Comparison of ENCODE assay signal across 9 cellular contexts in genomic region chr4:101282076-101282844, GRCh38.
A peak's percentile ranks its signal among the peaks of the same experiment; 100 is the strongest.
DNase-seq lines count a peak whose midpoint lies in the region; ATAC-seq and TF ChIP-seq lines count a peak whose summit lies in the region.
"Had no signal": no experiment of that assay in that cellular context is flagged by ENCODE, and none has a peak within 500 bp of the region (broad histone marks: within the 10 kb centered on the region; RNA-seq: fewer than 3 reads in every experiment).

No MANE protein-coding gene starts in this region.

- peaks cover 2% of the 10 kb centered on the region for H3K36me3 Mint-ChIP-seq in activated naive CD4-positive, alpha-beta T cell treated with anti-CD3 and anti-CD28 coated beads, Interleukin-2, amount 50 U/mL, for 24 hours

- peak; percentile 41 for ATAC-seq in GM21367 (IDR thresholded peaks at IDR 0.05; ENCODE audit: unreplicated experiment)
- ATAC-seq: left lobe of liver had no signal

- H3K36me3 ChIP-seq in Loucy (ENCODE audit: insufficient read depth, low read length) (no peaks in the 10 kb centered on the region), prostate gland (no peaks in the 10 kb centered on the region)

- H3K27me3 ChIP-seq in Loucy (ENCODE audit: insufficient read depth, low read length, poor library complexity, severe bottlenecking), result no peaks in the 10 kb centered on the region
- H3K27me3 ChIP-seq in prostate gland (replicated peaks; ENCODE audit: insufficient read depth), result no peaks in the 10 kb centered on the region

- H3K4me3 Mint-ChIP-seq in activated naive CD4-positive, alpha-beta T cell treated with anti-CD3 and anti-CD28 coated beads, Interleukin-2, amount 50 U/mL, for 24 hours, result peak overlapping the region; percentile 58

- no peaks in the 10 kb centered on the region for H3F3A ChIP-seq in Loucy (ENCODE audit: low read depth)

- no peaks in the 10 kb centered on the region for H3K9me2 ChIP-seq in Loucy (replicated peaks; ENCODE audit: low read depth, low read length)

- H3K9me3 ChIP-seq in Loucy (ENCODE audit: insufficient read depth, low read depth, low read length) (no peaks in the 10 kb centered on the region), prostate gland (no peaks in the 10 kb centered on the region)

- H3K79me2 ChIP-seq in Loucy (ENCODE audit: insufficient read depth, low read length), result peaks cover 30% of the 10 kb centered on the region

- no peaks in the 10 kb centered on the region for H3K9me3 Mint-ChIP-seq in activated naive CD4-positive, alpha-beta T cell treated with anti-CD3 and anti-CD28 coated beads, Interleukin-2, amount 50 U/mL, for 24 hours

- WGBS in prostate gland, result 82% methylated on average over 4 of the region's 4 CpGs

- H3K4me1 Mint-ChIP-seq in activated naive CD4-positive, alpha-beta T cell treated with anti-CD3 and anti-CD28 coated beads, Interleukin-2, amount 50 U/mL, for 24 hours, result peaks cover 52% of the 10 kb centered on the region

- H3K9ac ChIP-seq in Loucy (ENCODE audit: low read depth, low read length, poor library complexity, severe bottlenecking), result no peak overlapping the region

- H3K27ac ChIP-seq in prostate gland, result no peak overlapping the region

- no peaks in the 10 kb centered on the region for H3K27me3 Mint-ChIP-seq in activated naive CD4-positive, alpha-beta T cell treated with anti-CD3 and anti-CD28 coated beads, Interleukin-2, amount 50 U/mL, for 24 hours

- peak overlapping the region; percentile 39 for H3K4me2 ChIP-seq in Loucy (ENCODE audit: low read depth, low read length, poor library complexity, severe bottlenecking)

- H3K27ac Mint-ChIP-seq in activated naive CD4-positive, alpha-beta T cell treated with anti-CD3 and anti-CD28 coated beads, Interleukin-2, amount 50 U/mL, for 24 hours, result peak overlapping the region; percentile 46

- H3K4me3 ChIP-seq in Loucy (ENCODE audit: low read length, poor library complexity, severe bottlenecking), result no peak overlapping the region
- no peak overlapping the region for H3K4me3 ChIP-seq in prostate gland

- H3K4me1 ChIP-seq in Loucy (ENCODE audit: insufficient read depth, low read length, poor library complexity, severe bottlenecking) (peaks cover 17% of the 10 kb centered on the region), prostate gland (replicated peaks) (no peaks in the 10 kb centered on the region)

- H4K20me1 ChIP-seq in Loucy (ENCODE audit: insufficient read depth, low read length, poor library complexity, severe bottlenecking), result no peaks in the 10 kb centered on the region

- no peak overlapping the region for H2AFZ ChIP-seq in Loucy (ENCODE audit: low read length)

- peak; percentile 21 for DNase-seq in stimulated activated CD8-positive, alpha-beta memory T cell treated with anti-CD3 and anti-CD28 coated beads, Interleukin-4, amount 100 ng/mL, for 24 hours (ENCODE audit: low read depth)
- no peak for DNase-seq in hypothalamus (lab: John Stamatoyannopoulos, UW)
- DNase-seq in NCI-H128 (lab: John Stamatoyannopoulos, UW; ENCODE audit: unreplicated experiment), result no peak
- no peak for DNase-seq in prostate gland (ENCODE audit: low spot score)
- DNase-seq: NCI-H2081 had no signal

- intact Hi-C loops in prostate gland (cut with DNase I), result no loop called here

- no peak for TF ChIP-seq POLR2A in prostate gland (IDR thresholded peaks at IDR 0.05)

- TF ChIP-seq CTCF in Loucy (conservative IDR thresholded peaks at IDR 0.05; ENCODE audit: low read length) (no peak), prostate gland (IDR thresholded peaks at IDR 0.05) (no peak)
